ENCODE assay signal across 9 cellular contexts in genomic region chr15:48643776-48644497, GRCh38. TPM values are rescaled to one million over a fixed set of nuclear protein-coding genes. Genes with fewer than 3 reads are reported as not detected.
DNase-seq lines count a peak whose midpoint lies in the region; ATAC-seq, FAIRE-seq and TF ChIP-seq lines count a peak whose summit lies in the region.
"Had no signal": no experiment of that assay in that cellular context is flagged by ENCODE, and none has a peak within 500 bp of the region (broad histone marks: within the 10 kb centered on the region; RNA-seq: fewer than 3 reads in every experiment).

No MANE protein-coding gene starts in this region.

- CTCF ChIA-PET in HEK293 (lab: Yijun Ruan, JAX), result no interaction called here
- CTCF ChIA-PET in activated CD4-positive, alpha-beta memory T cell treated with anti-CD3 and anti-CD28 coated beads for 36 hours (lab: Charles Lee), result no interaction called here
- CTCF ChIA-PET in naive thymus-derived CD4-positive, alpha-beta T cell (lab: Charles Lee), result no interaction called here

- no peaks in the 10 kb centered on the region for H3K9me3 ChIP-seq in HEK293 (ENCODE audit: control insufficient read depth, insufficient read depth, low read depth, low read length)
- H3K9me3 ChIP-seq in stomach, result no peaks in the 10 kb centered on the region
- no peaks in the 10 kb centered on the region for H3K9me3 ChIP-seq in small intestine (ENCODE audit: control insufficient read depth, low read depth)
- no peaks in the 10 kb centered on the region for H3K9me3 ChIP-seq in naive thymus-derived CD4-positive, alpha-beta T cell (ENCODE audit: control insufficient read depth in 2 of 3, low read length in 3 of 3)

- no peaks in the 10 kb centered on the region for H3K36me3 ChIP-seq in HEK293 (ENCODE audit: control insufficient read depth in 2 of 2, insufficient read depth in 1 of 2, low read length in 2 of 2)
- no peaks in the 10 kb centered on the region for H3K36me3 ChIP-seq in stomach
- no peaks in the 10 kb centered on the region for H3K36me3 ChIP-seq in small intestine (ENCODE audit: control insufficient read depth in 2 of 2, insufficient read depth in 2 of 2, low read length in 2 of 2)
- no peaks in the 10 kb centered on the region for H3K36me3 ChIP-seq in naive thymus-derived CD4-positive, alpha-beta T cell (ENCODE audit: control insufficient read depth in 2 of 3, insufficient read depth in 3 of 3, low read length in 3 of 3)

- intact Hi-C loops in stomach (cut with DNase I; ENCODE audit: low total_unique reads), result no loop called here
- intact Hi-C loops in activated CD4-positive, alpha-beta memory T cell treated with anti-CD3 and anti-CD28 coated beads for 36 hours (cut with micrococcal nuclease), result loop anchor here (5.0 kb wide), 1 partner anchor 287 kb away; no protein-coding TSS in a partner anchor
- intact Hi-C loops in naive thymus-derived CD4-positive, alpha-beta T cell (cut with micrococcal nuclease), result no loop called here

- no peak for ATAC-seq in naive thymus-derived CD4-positive, alpha-beta T cell

- FAIRE-seq in small intestine (lab: Jason Lieb, UNC), result no peak

- no peak overlapping the region for H3K27ac Mint-ChIP-seq in activated CD4-positive, alpha-beta memory T cell treated with anti-CD3 and anti-CD28 coated beads for 36 hours
- H3K27ac Mint-ChIP-seq in naive thymus-derived CD4-positive, alpha-beta T cell, result no peak overlapping the region
- H3K27ac Mint-ChIP-seq: activated naive CD4-positive, alpha-beta T cell treated with anti-CD3 and anti-CD28 coated beads, Interleukin-2, amount 50 U/mL, for 24 hours had no signal

- no peak for TF ChIP-seq EP300 in stomach (IDR thresholded peaks at IDR 0.05)

- TF ChIP-seq POLR2A in stomach (IDR thresholded peaks at IDR 0.05), result no peak

- H3K9me3 Mint-ChIP-seq in activated CD4-positive, alpha-beta memory T cell treated with anti-CD3 and anti-CD28 coated beads for 36 hours, result no peaks in the 10 kb centered on the region
- H3K9me3 Mint-ChIP-seq in naive thymus-derived CD4-positive, alpha-beta T cell, result no peaks in the 10 kb centered on the region
- H3K9me3 Mint-ChIP-seq: activated naive CD4-positive, alpha-beta T cell treated with anti-CD3 and anti-CD28 coated beads, Interleukin-2, amount 50 U/mL, for 24 hours had no signal

- H3K36me3 Mint-ChIP-seq in activated CD4-positive, alpha-beta memory T cell treated with anti-CD3 and anti-CD28 coated beads for 36 hours, result no peaks in the 10 kb centered on the region
- peaks cover 0 to 3% (median 0%) of the 10 kb centered on the region in 5 donors for H3K36me3 Mint-ChIP-seq in naive thymus-derived CD4-positive, alpha-beta T cell
- H3K36me3 Mint-ChIP-seq: activated naive CD4-positive, alpha-beta T cell treated with anti-CD3 and anti-CD28 coated beads, Interleukin-2, amount 50 U/mL, for 24 hours had no signal

- DNase-seq in left kidney (ENCODE audit: low read depth, low spot score), result peak; percentile 11
- DNase-seq in stomach, result no peak
- DNase-seq in activated CD4-positive, alpha-beta memory T cell treated with anti-CD3 and anti-CD28 coated beads for 36 hours, result no peak
- DNase-seq in small intestine, result no peak
- no peak for DNase-seq in DMS53 treated with DMSO at 0.1 percent for 48 hours (lab: John Stamatoyannopoulos, UW; ENCODE audit: unreplicated experiment)
- DNase-seq in naive thymus-derived CD4-positive, alpha-beta T cell, result no peak

- no peaks in the 10 kb centered on the region for H3K4me1 Mint-ChIP-seq in activated CD4-positive, alpha-beta memory T cell treated with anti-CD3 and anti-CD28 coated beads for 36 hours (ENCODE audit: low read depth)
- peaks cover 0 to 8% (median 5%) of the 10 kb centered on the region in 7 donors for H3K4me1 Mint-ChIP-seq in naive thymus-derived CD4-positive, alpha-beta T cell
- H3K4me1 Mint-ChIP-seq: activated naive CD4-positive, alpha-beta T cell treated with anti-CD3 and anti-CD28 coated beads, Interleukin-2, amount 50 U/mL, for 24 hours had no signal

- POLR2A ChIA-PET in HEK293 (lab: Yijun Ruan, JAX), result no interaction called here
- POLR2A ChIA-PET in activated CD4-positive, alpha-beta memory T cell treated with anti-CD3 and anti-CD28 coated beads for 36 hours (lab: Charles Lee), result no interaction called here
- POLR2A ChIA-PET in naive thymus-derived CD4-positive, alpha-beta T cell (lab: Charles Lee), result no interaction called here

- WGBS in stomach, 5 donors, result 30 to 40% (median 33%) methylated on average over 12 of the region's 12 CpGs
- WGBS in small intestine, 3 donors, result 38 to 50% (median 49%) methylated on average over 12 of the region's 12 CpGs

- H3K27ac ChIP-seq in HEK293 (ENCODE audit: extremely low read depth, low read depth, low read length) (no peak overlapping the region), angular gyrus (ENCODE audit: low read depth, low read length) (peak overlapping the region; percentile 79), stomach (peak overlapping the region in 4 of 5 donors; percentile 82 to 88 (median 84)), small intestine (ENCODE audit: low read depth in 1 of 2, low read length in 1 of 2) (peak overlapping the region in 1 of 2 donors; percentile 73)
- no peak overlapping the region for H3K27ac ChIP-seq in naive thymus-derived CD4-positive, alpha-beta T cell (ENCODE audit: low read depth, low read length)

- TF ChIP-seq CTCF in HEK293 (tag by site-specific recombination; IDR thresholded peaks at IDR 0.05) (no peak), stomach (IDR thresholded peaks at IDR 0.05) (no peak)

- H3K4me1 ChIP-seq in HEK293 (ENCODE audit: control insufficient read depth, insufficient read depth, low read length), result no peaks in the 10 kb centered on the region
- H3K4me1 ChIP-seq in stomach, result peaks cover 6 to 59% (median 42%) of the 10 kb centered on the region in 4 donors
- H3K4me1 ChIP-seq in small intestine (ENCODE audit: control insufficient read depth in 2 of 2, insufficient read depth in 1 of 2, low read depth in 1 of 2, low read length in 1 of 2), result no peaks in the 10 kb centered on the region
- no peaks in the 10 kb centered on the region for H3K4me1 ChIP-seq in naive thymus-derived CD4-positive, alpha-beta T cell (ENCODE audit: control insufficient read depth in 2 of 2, insufficient read depth in 2 of 2, low read length in 2 of 2)

- H3K27me3 ChIP-seq in stomach, result peaks cover 0 to 31% (median 25%) of the 10 kb centered on the region in 3 donors
- H3K27me3 ChIP-seq in small intestine (ENCODE audit: control insufficient read depth in 2 of 2, insufficient read depth in 2 of 2, low read length in 2 of 2), result peaks cover 0 to 17% of the 10 kb centered on the region in 2 donors
- H3K27me3 ChIP-seq in naive thymus-derived CD4-positive, alpha-beta T cell (ENCODE audit: control insufficient read depth in 2 of 2, insufficient read depth in 2 of 2, low read length in 2 of 2), result peaks cover 0 to 3% of the 10 kb centered on the region in 2 donors

- peaks cover 29% of the 10 kb centered on the region for H3K27me3 Mint-ChIP-seq in activated CD4-positive, alpha-beta memory T cell treated with anti-CD3 and anti-CD28 coated beads for 36 hours
- H3K27me3 Mint-ChIP-seq in naive thymus-derived CD4-positive, alpha-beta T cell, result peaks cover 32 to 67% (median 44%) of the 10 kb centered on the region in 5 donors

- H3K4me3 ChIP-seq in HEK293 (ENCODE audit: low read depth, low read length) (peak overlapping the region; percentile 64), stomach (peak overlapping the region; percentile 62 to 82 (median 70)), small intestine (ENCODE audit: low read depth in 1 of 2, low read length in 2 of 2) (peak overlapping the region in 1 of 2 donors; percentile 49)
- no peak overlapping the region for H3K4me3 ChIP-seq in naive thymus-derived CD4-positive, alpha-beta T cell (ENCODE audit: low read length)

- no peak overlapping the region for H3K4me3 Mint-ChIP-seq in activated CD4-positive, alpha-beta memory T cell treated with anti-CD3 and anti-CD28 coated beads for 36 hours
- H3K4me3 Mint-ChIP-seq in naive thymus-derived CD4-positive, alpha-beta T cell, result peak overlapping the region in 4 of 10 donors; percentile 24 to 68 (median 42)
- H3K4me3 Mint-ChIP-seq: activated naive CD4-positive, alpha-beta T cell treated with anti-CD3 and anti-CD28 coated beads, Interleukin-2, amount 50 U/mL, for 24 hours had no signal

TF ChIP-seq in HEK293, 187 proteins besides CTCF, POLR2A, EP300 and RAD21 (continues in another document):
- TF ChIP-seq PRDM1 (tag by site-specific recombination; IDR thresholded peaks at IDR 0.05), result peak; percentile 72
- TF ChIP-seq ZNF792 (tag by site-specific recombination; IDR thresholded peaks at IDR 0.05), result no peak
- TF ChIP-seq ZNF341 (tag by site-specific recombination; IDR thresholded peaks at IDR 0.05; ENCODE audit: low read depth), result no peak
- TF ChIP-seq ZBTB26 (tag by site-specific recombination; optimal IDR thresholded peaks at IDR 0.05), result no peak
- no peak for TF ChIP-seq ZNF645 (tag by site-specific recombination; IDR thresholded peaks at IDR 0.05)
- TF ChIP-seq ZNF37A (tag by site-specific recombination; IDR thresholded peaks at IDR 0.05), result no peak
- no peak for TF ChIP-seq SP7 (tag by site-specific recombination; IDR thresholded peaks at IDR 0.05)
- no peak for TF ChIP-seq EGR2 (tag by site-specific recombination; IDR thresholded peaks at IDR 0.05; ENCODE audit: low read depth)

RNA-seq across cellular contexts. Expression of gene FBN1, which starts 1.6 kb away (rescaled TPM):
- 100 to 1,000 TPM in 3 of 5 donors, 10 to 100 TPM in 2; 32.1 to 384 (median 104) TPM for total RNA-seq in stomach
- 1 to 10 TPM; 4.7 to 7.9 (median 5.5) TPM for polyA plus RNA-seq in stomach
- total RNA-seq in activated CD4-positive, alpha-beta memory T cell treated with anti-CD3 and anti-CD28 coated beads for 36 hours, result under 1 TPM; 0.34 to 0.52 TPM
- 10 to 100 TPM in 1 of 3 donors, 1 to 10 TPM in 2; 1.1 to 20.3 (median 2.2) TPM for polyA plus RNA-seq in small intestine
- 1 to 10 TPM in 1 of 5 experiments, under 1 TPM in 4; 0.27 to 1.3 (median 0.70) TPM for total RNA-seq in naive thymus-derived CD4-positive, alpha-beta T cell
- under 1 TPM in 1 of 2 donors, not detected in 1; 0.03 TPM for polyA plus RNA-seq in naive thymus-derived CD4-positive, alpha-beta T cell

Comparison
In these comparisons a context has a peak if more than half of its experiments do, and no peak if none do; other contexts are left out.
1. H3K27ac ChIP-seq: peak in angular gyrus (single experiment) and stomach (4 of 5); none in HEK293 (single experiment) and naive thymus-derived CD4-positive, alpha-beta T cell (single experiment).
2. RNA of gene FBN1, which starts 1.6 kb away (total RNA-seq): 32.1 to 384 TPM in stomach; 0.27 to 1.3 TPM in naive thymus-derived CD4-positive, alpha-beta T cell and 0.34 to 0.52 TPM in activated CD4-positive, alpha-beta memory T cell treated with anti-CD3 and anti-CD28 coated beads for 36 hours; every median in the first group is over 10 times any median in the second.